8 cellular contexts compared by ENCODE assay signal in the genomic region with DNA sequence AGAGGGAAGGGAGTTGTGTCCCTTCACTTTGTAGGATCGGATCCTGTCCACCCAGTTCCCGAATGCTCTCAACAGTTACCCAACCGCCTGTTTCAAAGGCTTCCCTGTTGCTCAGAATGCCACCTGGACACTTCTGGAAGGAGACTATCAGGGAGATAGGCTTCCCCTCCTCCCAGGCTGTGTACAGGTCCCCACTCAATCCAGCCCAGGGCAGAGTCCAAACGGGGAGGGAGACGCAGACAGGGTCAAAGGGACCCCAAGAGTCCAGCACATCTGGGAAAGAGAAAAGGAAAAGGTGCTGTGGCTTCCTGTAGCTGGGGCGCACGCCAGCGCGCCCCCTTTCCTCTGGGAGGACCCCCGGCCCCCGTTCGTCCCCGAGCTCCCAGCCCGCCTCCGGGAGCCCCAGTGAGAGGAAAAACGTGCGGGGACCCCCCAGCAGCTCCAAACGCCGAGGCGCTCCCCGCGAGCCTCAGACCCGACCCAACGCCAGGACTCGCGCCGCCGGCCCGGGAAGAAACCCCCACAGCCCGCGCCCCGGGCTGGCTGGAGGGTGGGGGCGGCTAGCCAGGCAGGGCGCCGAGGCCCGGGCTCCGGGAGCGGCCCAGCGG. TPM values are rescaled to one million over a fixed set of nuclear protein-coding genes. Genes with fewer than 3 reads are reported as not detected.
DNase-seq lines count a peak whose midpoint lies in the region; ATAC-seq and TF ChIP-seq lines count a peak whose summit lies in the region.

No MANE protein-coding gene starts in this region.

- DNase-seq in Daoy (ENCODE audit: low read depth), result peak; percentile 55
- peak; percentile 72 for DNase-seq in HuH-7 (ENCODE audit: low spot score)
- DNase-seq in activated CD8-positive, alpha-beta T cell treated with anti-CD3 and anti-CD28 coated beads for 36 hours, result peak; percentile 32
- peak; percentile 50 for DNase-seq in glomerular visceral epithelial cell (ENCODE audit: extremely low spot score)
- DNase-seq in NCI-H510A treated with DMSO at 0.1 percent for 48 hours (lab: John Stamatoyannopoulos, UW), result no peak
- DNase-seq in NCI-H510A (lab: John Stamatoyannopoulos, UW), result no peak

- no peak for TF ChIP-seq CTCF in activated CD8-positive, alpha-beta T cell treated with anti-CD3 and anti-CD28 coated beads for 36 hours (IDR thresholded peaks at IDR 0.05)

- H3K4me1 ChIP-seq in rectal smooth muscle tissue (ENCODE audit: control insufficient read depth, insufficient read depth, low read length), result peaks cover 7% of the 10 kb centered on the region

- H3K27ac ChIP-seq in rectal smooth muscle tissue (ENCODE audit: low read depth, low read length), result peak overlapping the region; percentile 90

- H3K36me3 Mint-ChIP-seq in activated CD8-positive, alpha-beta T cell treated with anti-CD3 and anti-CD28 coated beads for 36 hours (ENCODE audit: low read depth), result peaks cover 45% of the 10 kb centered on the region

- CTCF ChIA-PET in activated CD8-positive, alpha-beta T cell treated with anti-CD3 and anti-CD28 coated beads for 36 hours (lab: Charles Lee), result interaction anchor here (1.2 to 2.9 kb wide), 3 partner anchors 16 to 26 kb away, joined by 7 to 15 read pairs (median 11); partner anchors contain the start of genes MED22 and RPL7A

- H3K27me3 ChIP-seq in rectal smooth muscle tissue (ENCODE audit: control insufficient read depth, insufficient read depth, low read length), result no peaks in the 10 kb centered on the region

- peaks cover 41% of the 10 kb centered on the region for H3K4me1 Mint-ChIP-seq in activated CD8-positive, alpha-beta T cell treated with anti-CD3 and anti-CD28 coated beads for 36 hours (ENCODE audit: low read depth)

- peak overlapping the region; percentile 98 for H3K27ac Mint-ChIP-seq in activated CD8-positive, alpha-beta T cell treated with anti-CD3 and anti-CD28 coated beads for 36 hours

- H3K27me3 Mint-ChIP-seq in activated CD8-positive, alpha-beta T cell treated with anti-CD3 and anti-CD28 coated beads for 36 hours, result no peaks in the 10 kb centered on the region

- peak overlapping the region; percentile 89 for H3K9ac ChIP-seq in rectal smooth muscle tissue (ENCODE audit: low read length)

- peak overlapping the region; percentile 80 for H3K4me3 ChIP-seq in rectal smooth muscle tissue (ENCODE audit: low read length)

- peak; percentile 7 for ATAC-seq in GM19463 (IDR thresholded peaks at IDR 0.05; ENCODE audit: unreplicated experiment)
- no peak for ATAC-seq in activated CD8-positive, alpha-beta T cell treated with anti-CD3 and anti-CD28 coated beads for 36 hours

- peak overlapping the region; percentile 99 for H3K4me3 Mint-ChIP-seq in activated CD8-positive, alpha-beta T cell treated with anti-CD3 and anti-CD28 coated beads for 36 hours

- intact Hi-C loops in activated CD8-positive, alpha-beta T cell treated with anti-CD3 and anti-CD28 coated beads for 36 hours (cut with micrococcal nuclease), result loop anchor here (10.0 kb wide), 1 partner anchor 110 kb away; no protein-coding TSS in a partner anchor

- no peaks in the 10 kb centered on the region for H3K9me3 Mint-ChIP-seq in activated CD8-positive, alpha-beta T cell treated with anti-CD3 and anti-CD28 coated beads for 36 hours

- POLR2A ChIA-PET in activated CD8-positive, alpha-beta T cell treated with anti-CD3 and anti-CD28 coated beads for 36 hours (lab: Charles Lee), result interaction anchor here (0.9 to 28.8 kb wide), 9 partner anchors 10 to 42 kb away, joined by 3 to 872 read pairs (median 6); partner anchors contain the start of genes MED22, RPL7A, SURF1 and SURF2

- H3K36me3 ChIP-seq in rectal smooth muscle tissue (ENCODE audit: control insufficient read depth, insufficient read depth, low read length), result peaks cover 8% of the 10 kb centered on the region

RNA-seq across cellular contexts. Expression of gene SURF4, which starts 0.6 kb away (rescaled TPM):
- total RNA-seq in Daoy (2014; rRNA removed; shearing (Covaris generic)), result 477 and 493 TPM in 2 replicates
- total RNA-seq in activated CD8-positive, alpha-beta T cell treated with anti-CD3 and anti-CD28 coated beads for 36 hours, result 100 to 1,000 TPM; 219 to 239 TPM

RNA-seq across cellular contexts. Expression of gene STKLD1, which starts 0.9 kb away (rescaled TPM):
- 0.17 and 1.6 TPM in 2 replicates for total RNA-seq in Daoy (2014; rRNA removed; shearing (Covaris generic))
- total RNA-seq in activated CD8-positive, alpha-beta T cell treated with anti-CD3 and anti-CD28 coated beads for 36 hours, result under 1 TPM; 0.45 to 0.52 TPM

RNA-seq across cellular contexts. Expression of gene SURF2, which starts 18.9 kb away (rescaled TPM):
- 56.2 and 82.3 TPM in 2 replicates for total RNA-seq in Daoy (2014; rRNA removed; shearing (Covaris generic))
- total RNA-seq in activated CD8-positive, alpha-beta T cell treated with anti-CD3 and anti-CD28 coated beads for 36 hours, result 10 to 100 TPM; 14.6 to 21.5 TPM

RNA-seq across cellular contexts. Expression of gene SURF1, which starts 18.9 kb away (rescaled TPM):
- 46.4 and 57.8 TPM in 2 replicates for total RNA-seq in Daoy (2014; rRNA removed; shearing (Covaris generic))
- total RNA-seq in activated CD8-positive, alpha-beta T cell treated with anti-CD3 and anti-CD28 coated beads for 36 hours, result 10 to 100 TPM; 22.1 to 25.3 TPM

RNA-seq across cellular contexts. Expression of gene RPL7A, which starts 27.2 kb away (rescaled TPM):
- total RNA-seq in Daoy (2014; rRNA removed; shearing (Covaris generic)), result 4,321 and 4,992 TPM in 2 replicates
- 1,000 to 10,000 TPM; 3,479 to 3,507 TPM for total RNA-seq in activated CD8-positive, alpha-beta T cell treated with anti-CD3 and anti-CD28 coated beads for 36 hours

Comparison
In these comparisons a context has a peak if more than half of its experiments do, and no peak if none do; other contexts are left out.
1. DNase-seq: peak in Daoy (single experiment), HuH-7 (single experiment), activated CD8-positive, alpha-beta T cell treated with anti-CD3 and anti-CD28 coated beads for 36 hours (single experiment) and glomerular visceral epithelial cell (single experiment); none in NCI-H510A treated with DMSO at 0.1 percent for 48 hours (single experiment) and NCI-H510A (single experiment).